15 cellular contexts compared by ENCODE assay signal in genomic region chr2:169046440-169047151, GRCh38. TPM values are rescaled to one million over a fixed set of nuclear protein-coding genes. Genes with fewer than 3 reads are reported as not detected.
"Had no signal": no experiment of that assay in that cellular context is flagged by ENCODE, and none has a peak within 500 bp of the region (broad histone marks: within the 10 kb centered on the region; RNA-seq: fewer than 3 reads in every experiment).

No MANE protein-coding gene starts in this region.

- H3K36me3 ChIP-seq: sigmoid colon had no signal

- H3K27me3 ChIP-seq: sigmoid colon had no signal

- H3K27ac Mint-ChIP-seq: activated CD8-positive, alpha-beta T cell treated with anti-CD3 and anti-CD28 coated beads, Interleukin-2, amount 10 ng/mL, durations not matched to agents 7 days and 5 days had no signal

- H3K4me1 ChIP-seq: sigmoid colon had no signal

- H3K27ac ChIP-seq: sigmoid colon had no signal

- DNase-seq: activated CD4-positive, alpha-beta T cell treated with anti-CD3 and anti-CD28 coated beads for 48 hours; activated CD8-positive, alpha-beta T cell treated with anti-CD3 and anti-CD28 coated beads, Interleukin-2, amount 10 ng/mL, durations not matched to agents 7 days and 5 days; activated naive CD4-positive, alpha-beta T cell treated with Interleukin-2 at 50 U/mL for 16 hours; effector CD4-positive, alpha-beta T cell; hypothalamus; mesenchymal stem cell; sigmoid colon; stimulated activated CD4-positive, alpha-beta T cell treated with anti-CD3 and anti-CD28 coated beads, Interleukin-12 subunit alpha, Interleukin-12 subunit beta, amount 100 ng/mL, for 4 hours; stimulated activated naive CD8-positive, alpha-beta T cell treated with anti-CD3 and anti-CD28 coated beads, Interleukin-15, Interleukin-2, amounts not matched to agents 100 U/mL and 50 U/mL, for 24 hours; T-helper 1 cell had no signal

- FAIRE-seq: astrocyte, colon had no signal

- H3K4me3 Mint-ChIP-seq: activated CD8-positive, alpha-beta T cell treated with anti-CD3 and anti-CD28 coated beads, Interleukin-2, amount 10 ng/mL, durations not matched to agents 7 days and 5 days; neural crest cell had no signal

- H3K4me1 Mint-ChIP-seq: neural crest cell had no signal

- H3K4me3 ChIP-seq: sigmoid colon had no signal

RNA-seq across cellular contexts. Expression of gene ABCB11, which starts 15.5 kb away (rescaled TPM):
- total RNA-seq: myocyte, osteocyte had no signal

RNA-seq across cellular contexts. Expression of gene DHRS9, which starts 22.8 kb away (rescaled TPM):
- total RNA-seq: activated CD8-positive, alpha-beta T cell treated with anti-CD3 and anti-CD28 coated beads, Interleukin-2, amount 10 ng/mL, durations not matched to agents 7 days and 5 days; astrocyte; myocyte; neural crest cell; osteocyte had no signal
